10 cellular contexts compared by ENCODE assay signal in genomic region chr6:139240161-139241010, GRCh38. TPM values are rescaled to one million over a fixed set of nuclear protein-coding genes. Genes with fewer than 3 reads are reported as not detected.
DNase-seq lines count a peak whose midpoint lies in the region; ATAC-seq lines count a peak whose summit lies in the region.
"Had no signal": no experiment of that assay in that cellular context is flagged by ENCODE, and none has a peak within 500 bp of the region (broad histone marks: within the 10 kb centered on the region; RNA-seq: fewer than 3 reads in every experiment).

No MANE protein-coding gene starts in this region.

- H3K9ac ChIP-seq in SK-N-MC (ENCODE audit: insufficient read length) = peak overlapping the region; percentile 15

- H3K9me3 ChIP-seq in right cardiac atrium (ENCODE audit: control insufficient read depth, low read length) = no peaks in the 10 kb centered on the region
- H3K9me3 ChIP-seq in SK-N-MC (ENCODE audit: low read depth, low read length) = no peaks in the 10 kb centered on the region

- H3K27ac ChIP-seq in right cardiac atrium (ENCODE audit: low read length) (no peak overlapping the region), SK-N-MC (peak overlapping the region; percentile 91)

- intact Hi-C loops in left cardiac atrium (cut with DNase I) (no loop called here), right cardiac atrium (cut with DNase I) (loop anchor here in 1 of 4 donors (10.0 kb wide), 1 partner anchor 114 kb away; no protein-coding TSS in a partner anchor)

- H3K36me3 ChIP-seq in SK-N-MC (ENCODE audit: insufficient read depth, low read length) = no peaks in the 10 kb centered on the region

- ATAC-seq in left cardiac atrium (peak in 1 of 2 donors; percentile 57), right cardiac atrium (no peak), HG02588 (IDR thresholded peaks at IDR 0.05; ENCODE audit: unreplicated experiment) (no peak)

- no peaks in the 10 kb centered on the region for H3K27me3 ChIP-seq in right cardiac atrium (ENCODE audit: control insufficient read depth, insufficient read depth)

- no peaks in the 10 kb centered on the region for H3K4me1 ChIP-seq in right cardiac atrium (ENCODE audit: control insufficient read depth, insufficient read depth, low read length)

- DNase-seq in left cardiac atrium (peak; percentile 32), right cardiac atrium (no peak), SK-N-MC (ENCODE audit: low read depth, low spot score) (peak; percentile 72), hepatic stellate cell (ENCODE audit: low spot score) (peak; percentile 66), NCI-H2107 treated with DMSO at 0.1 percent for 48 hours (lab: John Stamatoyannopoulos, UW; ENCODE audit: unreplicated experiment) (no peak), NOMO-1 (lab: John Stamatoyannopoulos, UW; ENCODE audit: unreplicated experiment in 2 of 2) (no peak)
- DNase-seq in stimulated activated naive CD4-positive, alpha-beta T cell treated with Interleukin-2 at 50 U/mL for 16 hours (lab: John Stamatoyannopoulos, UW) = no peak
- DNase-seq: activated gamma-delta T cell; CD4-positive, CD25-positive, alpha-beta regulatory T cell had no signal

- WGBS in right cardiac atrium = 35% methylated on average over 2 of the region's 2 CpGs

- H3K4me3 ChIP-seq in right cardiac atrium (ENCODE audit: low read length) = no peak overlapping the region
- peak overlapping the region; percentile 40 for H3K4me3 ChIP-seq in SK-N-MC

RNA-seq across cellular contexts. Expression of gene TXLNB, which starts 51.4 kb away (rescaled TPM):
- 10 to 100 TPM; 52.4 to 60.4 TPM for total RNA-seq in left cardiac atrium
- 100 to 1,000 TPM in 2 of 4 donors, 10 to 100 TPM in 2; 66.0 to 136 (median 103) TPM for total RNA-seq in right cardiac atrium
- polyA plus RNA-seq in right cardiac atrium = 48.7 TPM

Comparison
In these comparisons a context has a peak if more than half of its experiments do, and no peak if none do; other contexts are left out.
1. DNase-seq: peak in left cardiac atrium (single experiment), SK-N-MC (single experiment) and hepatic stellate cell (single experiment); none in right cardiac atrium (0 of 3), NCI-H2107 treated with DMSO at 0.1 percent for 48 hours (single experiment), stimulated activated naive CD4-positive, alpha-beta T cell treated with Interleukin-2 at 50 U/mL for 16 hours (single experiment) and NOMO-1 (0 of 2).